In the genomic region with DNA sequence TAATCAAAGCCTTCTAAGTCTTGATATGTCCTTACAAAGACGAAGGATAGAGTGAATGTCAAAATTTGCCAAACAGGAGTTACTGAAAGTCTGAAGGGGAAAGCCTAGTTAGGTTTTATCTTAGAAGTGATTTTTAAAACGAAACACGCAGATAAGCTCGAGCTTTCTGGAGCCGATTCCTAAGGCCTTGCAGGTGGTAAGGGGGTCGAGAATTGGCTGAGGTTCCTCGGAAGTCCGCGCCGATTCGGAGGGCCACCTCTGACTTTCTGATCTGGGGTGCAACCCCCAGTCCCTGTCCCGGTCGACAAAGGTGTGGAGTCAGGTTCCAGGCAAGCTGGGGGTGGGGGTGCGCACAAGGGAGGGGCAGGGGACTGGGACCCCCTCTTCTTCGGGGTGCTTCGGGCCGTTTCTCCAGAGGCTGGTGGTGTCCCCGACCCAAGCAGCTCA, we compare ENCODE assay signal across 8 cellular contexts. TPM values are rescaled to one million over a fixed set of nuclear protein-coding genes. Genes with fewer than 3 reads are reported as not detected.
A peak's percentile ranks its signal among the peaks of the same experiment; 100 is the strongest.
DNase-seq lines count a peak whose midpoint lies in the region; ATAC-seq and TF ChIP-seq lines count a peak whose summit lies in the region.

No MANE protein-coding gene starts in this region.

- ATAC-seq in Right ventricle myocardium superior (ENCODE audit: poor library complexity): no peak
- no peak for ATAC-seq in left lobe of liver

- H3K4me3 ChIP-seq in cardiac muscle cell (peak overlapping the region; percentile 64), HUES48 (ENCODE audit: low read depth, low read length) (peak overlapping the region; percentile 90), adrenal gland (peak overlapping the region; percentile 30 to 94 (median 86)), stomach smooth muscle (ENCODE audit: low read length in 2 of 2) (peak overlapping the region; percentile 83 to 86)

- peak overlapping the region; percentile 99 for H3K27ac ChIP-seq in cardiac muscle cell
- H3K27ac ChIP-seq in HUES48 (ENCODE audit: low read depth, low read length): peak overlapping the region; percentile 94
- H3K27ac ChIP-seq in adrenal gland: peak overlapping the region in 4 of 5 donors; percentile 95 to 99 (median 98)
- H3K27ac ChIP-seq in stomach smooth muscle (ENCODE audit: low read length): peak overlapping the region; percentile 80

- H3K9me3 ChIP-seq in cardiac muscle cell (ENCODE audit: low read depth) (no peaks in the 10 kb centered on the region), HUES48 (ENCODE audit: control insufficient read depth, insufficient read depth, low read length) (no peaks in the 10 kb centered on the region), adrenal gland (replicated peaks in 1 of 3) (no peaks in the 10 kb centered on the region), stomach smooth muscle (ENCODE audit: control insufficient read depth in 2 of 2, low read length in 2 of 2) (no peaks in the 10 kb centered on the region)

- intact Hi-C loops in Right ventricle myocardium superior (cut with DNase I) (loop anchor here (10.0 kb wide), 1 partner anchor 267 kb away; no protein-coding TSS in a partner anchor), adrenal gland (cut with DNase I) (loop anchor here in 1 of 2 donors (10.0 kb wide), 1 partner anchor 257 kb away; no protein-coding TSS in a partner anchor)

- H3K9ac ChIP-seq in HUES48 (ENCODE audit: low read depth, low read length) (peak overlapping the region; percentile 94), stomach smooth muscle (ENCODE audit: low read length in 2 of 2) (peak overlapping the region; percentile 52 to 87)

- H3K27me3 ChIP-seq in cardiac muscle cell (no peaks in the 10 kb centered on the region), HUES48 (ENCODE audit: control insufficient read depth, insufficient read depth, low read length) (no peaks in the 10 kb centered on the region), adrenal gland (no peaks in the 10 kb centered on the region), stomach smooth muscle (ENCODE audit: control insufficient read depth in 1 of 2, insufficient read depth in 2 of 2, low read length in 2 of 2) (no peaks in the 10 kb centered on the region)

- no peak for TF ChIP-seq POLR2A in adrenal gland (IDR thresholded peaks at IDR 0.05)

- H3K36me3 ChIP-seq in cardiac muscle cell: no peaks in the 10 kb centered on the region
- no peaks in the 10 kb centered on the region for H3K36me3 ChIP-seq in HUES48 (ENCODE audit: control insufficient read depth, insufficient read depth, low read length)
- H3K36me3 ChIP-seq in adrenal gland (replicated peaks in 1 of 2): no peaks in the 10 kb centered on the region
- no peaks in the 10 kb centered on the region for H3K36me3 ChIP-seq in stomach smooth muscle (ENCODE audit: control insufficient read depth in 2 of 2, insufficient read depth in 2 of 2, low read length in 2 of 2)

- TF ChIP-seq CTCF in cardiac muscle cell (IDR thresholded peaks at IDR 0.05; ENCODE audit: low read depth, low read length) (no peak), adrenal gland (IDR thresholded peaks at IDR 0.05) (no peak)

- WGBS in adrenal gland, 4 donors: 0% methylated on average over 10 to 18 of the region's 18 CpGs

- DNase-seq in cardiac muscle cell (ENCODE audit: low read depth in 1 of 2, low spot score in 1 of 2): no peak
- no peak for DNase-seq in Right ventricle myocardium superior
- DNase-seq in adrenal gland: no peak
- peak; percentile 14 for DNase-seq in kidney tubule cell (ENCODE audit: low spot score)
- no peak for DNase-seq in activated gamma-delta T cell (lab: John Stamatoyannopoulos, UW)
- DNase-seq in left lobe of liver (ENCODE audit: low spot score): no peak

- H3K4me1 ChIP-seq in cardiac muscle cell (ENCODE audit: low read depth): peaks cover 17% of the 10 kb centered on the region
- H3K4me1 ChIP-seq in HUES48 (ENCODE audit: control insufficient read depth, insufficient read depth, low read length): peaks cover 43% of the 10 kb centered on the region
- H3K4me1 ChIP-seq in adrenal gland (replicated peaks in 1 of 2): peaks cover 22 to 33% of the 10 kb centered on the region in 2 donors
- H3K4me1 ChIP-seq in stomach smooth muscle (ENCODE audit: control insufficient read depth, insufficient read depth, low read length): peaks cover 17% of the 10 kb centered on the region

RNA-seq across cellular contexts. Expression of gene CUL1, which starts 0.7 kb away (rescaled TPM):
- total RNA-seq in cardiac muscle cell: 58.8 and 59.0 TPM in 2 replicates
- 71.6 and 97.0 TPM in 2 replicates for polyA plus RNA-seq in cardiac muscle cell
- 46.6 TPM for total RNA-seq in Right ventricle myocardium superior
- total RNA-seq in adrenal gland: 10 to 100 TPM; 27.8 to 49.0 (median 38.2) TPM
- polyA plus RNA-seq in adrenal gland: 100 to 1,000 TPM in 1 of 3 donors, 10 to 100 TPM in 2; 20.8 to 106 (median 22.3) TPM
- 22.9 TPM for total RNA-seq in left lobe of liver
